In genomic region chr21:46124083-46124925, GRCh38 we compare ENCODE assay signal across 13 cellular contexts. TPM values are rescaled to one million over a fixed set of nuclear protein-coding genes. Genes with fewer than 3 reads are reported as not detected.
DNase-seq lines count a peak whose midpoint lies in the region; ATAC-seq and TF ChIP-seq lines count a peak whose summit lies in the region.
"Had no signal": no experiment of that assay in that cellular context is flagged by ENCODE, and none has a peak within 500 bp of the region (broad histone marks: within the 10 kb centered on the region; RNA-seq: fewer than 3 reads in every experiment).

No MANE protein-coding gene starts in this region.

- H3K4me3 ChIP-seq in right atrium auricular region = no peak overlapping the region
- H3K4me3 ChIP-seq in body of pancreas = no peak overlapping the region
- no peak overlapping the region for H3K4me3 ChIP-seq in upper lobe of left lung
- H3K4me3 ChIP-seq in MM.1S (ENCODE audit: low read length) = no peak overlapping the region
- no peak overlapping the region for H3K4me3 ChIP-seq in PC-3 (ENCODE audit: low read length)
- H3K4me3 ChIP-seq: GM23248, skin epidermis had no signal

- POLR2A ChIA-PET in PC-3 (lab: Charles Lee; ENCODE audit: unreplicated experiment) = no interaction called here

- H2AFZ ChIP-seq in MM.1S (ENCODE audit: low read length) (no peak overlapping the region), PC-3 (ENCODE audit: low read length) (no peak overlapping the region)
- H2AFZ ChIP-seq: GM23248 had no signal

- BruUV-seq in PC-3 (replicated peaks; lab: Mats Ljungman, UMichigan) = no TSS peak

- H3K9ac ChIP-seq in MM.1S (ENCODE audit: low read length) (no peak overlapping the region), PC-3 (ENCODE audit: low read length) (no peak overlapping the region)
- H3K9ac ChIP-seq: GM23248 had no signal

- WGBS in body of pancreas, 2 donors = 75 to 80% methylated on average over 6 to 14 of the region's 16 CpGs
- 91 to 95% methylated on average over 12 of the region's 16 CpGs for WGBS in upper lobe of left lung, 2 donors

- ATAC-seq in Right ventricle myocardium inferior = no peak
- no peak for ATAC-seq in body of pancreas
- ATAC-seq in upper lobe of left lung (ENCODE audit: low FRiP score in 2 of 2) = no peak
- ATAC-seq in PC-3 = no peak

- TF ChIP-seq EP300 in upper lobe of left lung (IDR thresholded peaks at IDR 0.05) = no peak

- H3K9me2 ChIP-seq in MM.1S (replicated peaks; ENCODE audit: insufficient read depth, low read length) = no peaks in the 10 kb centered on the region
- no peaks in the 10 kb centered on the region for H3K9me2 ChIP-seq in PC-3 (replicated peaks; ENCODE audit: low read length)

- intact Hi-C loops in Right ventricle myocardium inferior (cut with DNase I) (no loop called here), body of pancreas (cut with DNase I) (no loop called here), PC-3 (cut with micrococcal nuclease) (no loop called here)

- H3K36me3 ChIP-seq in right atrium auricular region (peaks cover 67% of the 10 kb centered on the region), body of pancreas (replicated peaks in 1 of 2; ENCODE audit: insufficient read depth in 1 of 2, low read depth in 2 of 2) (no peaks in the 10 kb centered on the region), upper lobe of left lung (peaks cover 0 to 73% (median 34%) of the 10 kb centered on the region in 4 donors), MM.1S (replicated peaks; ENCODE audit: insufficient read depth, low read length) (no peaks in the 10 kb centered on the region), PC-3 (ENCODE audit: low read depth, low read length) (peaks cover 58% of the 10 kb centered on the region)

- TF ChIP-seq CTCF in right atrium auricular region (IDR thresholded peaks at IDR 0.05) (no peak), body of pancreas (IDR thresholded peaks at IDR 0.05) (no peak), upper lobe of left lung (IDR thresholded peaks at IDR 0.05) (no peak), MM.1S (IDR thresholded peaks at IDR 0.05; ENCODE audit: low read length) (no peak), PC-3 (conservative IDR thresholded peaks at IDR 0.05; ENCODE audit: low read depth, low read length) (no peak)

- H3K27me3 ChIP-seq in right atrium auricular region (no peaks in the 10 kb centered on the region), body of pancreas (no peaks in the 10 kb centered on the region), upper lobe of left lung (no peaks in the 10 kb centered on the region), MM.1S (replicated peaks; ENCODE audit: insufficient read depth, low read length) (peaks cover 81% of the 10 kb centered on the region), PC-3 (ENCODE audit: low read length) (no peaks in the 10 kb centered on the region)

- H4K20me1 ChIP-seq in MM.1S (ENCODE audit: insufficient read depth, low read length) = no peaks in the 10 kb centered on the region
- H4K20me1 ChIP-seq in PC-3 (ENCODE audit: low read length) = no peaks in the 10 kb centered on the region

- H3K27ac ChIP-seq in right atrium auricular region = no peak overlapping the region
- no peak overlapping the region for H3K27ac ChIP-seq in body of pancreas
- no peak overlapping the region for H3K27ac ChIP-seq in upper lobe of left lung
- H3K27ac ChIP-seq in MM.1S (ENCODE audit: low read length) = no peak overlapping the region
- H3K27ac ChIP-seq in PC-3 (ENCODE audit: low read length) = no peak overlapping the region
- H3K27ac ChIP-seq: GM23248 had no signal

- no peak for TF ChIP-seq POLR2A in body of pancreas (IDR thresholded peaks at IDR 0.05)
- no peak for TF ChIP-seq POLR2A in upper lobe of left lung (IDR thresholded peaks at IDR 0.05)

- DNase-seq in Right ventricle myocardium inferior (ENCODE audit: missing footprints) (peak; percentile 64), right atrium auricular region (ENCODE audit: low spot score) (no peak), body of pancreas (peak in 3 of 4 donors; percentile 3 to 6 (median 5)), mesenteric fat pad (ENCODE audit: low spot score) (peak; percentile 82), upper lobe of left lung (peak; percentile 16 to 63), MM.1S (no peak), PC-3 (no peak), NCI-H2196 treated with DMSO at 0.1 percent for 48 hours (lab: John Stamatoyannopoulos, UW; ENCODE audit: unreplicated experiment) (no peak)
- DNase-seq: anterior cingulate cortex, GM23248, hypothalamus, NCI-H1105 had no signal

- no peak overlapping the region for H3K4me2 ChIP-seq in MM.1S (ENCODE audit: low read depth, low read length)
- no peak overlapping the region for H3K4me2 ChIP-seq in PC-3 (ENCODE audit: low read length)

- H3F3A ChIP-seq in MM.1S (ENCODE audit: insufficient read depth, low read length) = no peaks in the 10 kb centered on the region
- H3F3A ChIP-seq in PC-3 (ENCODE audit: low read length, unreplicated experiment) = no peaks in the 10 kb centered on the region

- no peaks in the 10 kb centered on the region for H3K9me3 ChIP-seq in right atrium auricular region
- no peaks in the 10 kb centered on the region for H3K9me3 ChIP-seq in body of pancreas
- no peaks in the 10 kb centered on the region for H3K9me3 ChIP-seq in upper lobe of left lung
- H3K9me3 ChIP-seq in MM.1S (replicated peaks; ENCODE audit: insufficient read depth, low read length) = no peaks in the 10 kb centered on the region
- no peaks in the 10 kb centered on the region for H3K9me3 ChIP-seq in PC-3 (ENCODE audit: low read length)

- no peaks in the 10 kb centered on the region for H3K79me2 ChIP-seq in MM.1S (ENCODE audit: low read length)
- H3K79me2 ChIP-seq in PC-3 (ENCODE audit: low read length) = no peaks in the 10 kb centered on the region

- H3K4me1 ChIP-seq in right atrium auricular region (peaks cover 0 to 17% of the 10 kb centered on the region in 2 donors), body of pancreas (no peaks in the 10 kb centered on the region), upper lobe of left lung (no peaks in the 10 kb centered on the region), MM.1S (ENCODE audit: low read length) (no peaks in the 10 kb centered on the region), PC-3 (ENCODE audit: insufficient read depth, low read length) (peaks cover 19% of the 10 kb centered on the region)

- CTCF ChIA-PET in PC-3 (lab: Charles Lee) = no interaction called here

RNA-seq across cellular contexts. Expression of gene COL6A2, which starts 26.4 kb away (rescaled TPM):
- total RNA-seq in Right ventricle myocardium inferior (254 TPM), right atrium auricular region (100 to 1,000 TPM; 249 to 252 TPM), body of pancreas (100 to 1,000 TPM in 1 of 2 donors, 10 to 100 TPM in 1; 72.1 to 339 TPM), mesenteric fat pad (735 TPM), upper lobe of left lung (100 to 1,000 TPM; 105 to 522 (median 304) TPM), PC-3 (2014; rRNA removed) (521 and 654 TPM in 2 replicates)

RNA-seq across cellular contexts. Expression of gene FTCD, which starts 31.1 kb away (rescaled TPM):
- total RNA-seq in Right ventricle myocardium inferior (1.2 TPM), right atrium auricular region (under 1 TPM in 1 of 2 donors, not detected in 1; 0.24 TPM), body of pancreas (under 1 TPM in 1 of 2 donors, not detected in 1; 0.33 TPM), mesenteric fat pad (0.32 TPM), upper lobe of left lung (under 1 TPM in 2 of 6 donors, not detected in 4; 0.69 to 0.98 TPM), PC-3 (2014; rRNA removed) (0.40 and 0.58 TPM in 2 replicates)
- total RNA-seq: GM23248 had no signal

RNA-seq across cellular contexts. Expression of gene SPATC1L, which starts 60.0 kb away (rescaled TPM):
- 7.7 TPM for total RNA-seq in Right ventricle myocardium inferior
- total RNA-seq in right atrium auricular region = 10 to 100 TPM in 1 of 2 donors, 1 to 10 TPM in 1; 8.7 to 12.5 TPM
- total RNA-seq in body of pancreas = 1 to 10 TPM; 4.4 to 9.6 TPM
- 5.9 TPM for total RNA-seq in mesenteric fat pad
- total RNA-seq in upper lobe of left lung = 10 to 100 TPM in 3 of 6 donors, 1 to 10 TPM in 2, under 1 TPM in 1; 0.91 to 22.0 (median 7.2) TPM
- 41.7 and 49.5 TPM in 2 replicates for total RNA-seq in PC-3 (2014; rRNA removed)

Comparison
In these comparisons a context has a peak if more than half of its experiments do, and no peak if none do; other contexts are left out.
1. DNase-seq: peak in Right ventricle myocardium inferior (single experiment), body of pancreas (3 of 4), mesenteric fat pad (single experiment) and upper lobe of left lung (2 of 2); none in right atrium auricular region (single experiment), MM.1S (single experiment), PC-3 (single experiment) and NCI-H2196 treated with DMSO at 0.1 percent for 48 hours (single experiment).